ENCODE assay signal across 20 cellular contexts in genomic region chr20:63311186-63311832, GRCh38. TPM values are rescaled to one million over a fixed set of nuclear protein-coding genes. Genes with fewer than 3 reads are reported as not detected.
A peak's percentile ranks its signal among the peaks of the same experiment; 100 is the strongest.
DNase-seq lines count a peak whose midpoint lies in the region; ATAC-seq, FAIRE-seq and TF ChIP-seq lines count a peak whose summit lies in the region.
"Had no signal": no experiment of that assay in that cellular context is flagged by ENCODE, and none has a peak within 500 bp of the region (broad histone marks: within the 10 kb centered on the region; RNA-seq: fewer than 3 reads in every experiment).

No MANE protein-coding gene starts in this region.

- H3K27me3 Mint-ChIP-seq in endothelial cell (ENCODE audit: unreplicated experiment) = peaks cover 3% of the 10 kb centered on the region
- no peaks in the 10 kb centered on the region for H3K27me3 Mint-ChIP-seq in chondrocyte (ENCODE audit: low read depth)
- H3K27me3 Mint-ChIP-seq: CD4-positive, CD25-positive, alpha-beta regulatory T cell had no signal

- intact Hi-C loops in left ventricle myocardium inferior (cut with micrococcal nuclease) = no loop called here
- intact Hi-C loops in left cardiac atrium (cut with DNase I) = loop anchor here in 1 of 2 donors (2.0 kb wide), 1 partner anchor 69 kb away; no protein-coding TSS in a partner anchor

- H3K4me1 Mint-ChIP-seq in endothelial cell (ENCODE audit: unreplicated experiment) (no peaks in the 10 kb centered on the region), chondrocyte (ENCODE audit: low read depth) (no peaks in the 10 kb centered on the region)
- H3K4me1 Mint-ChIP-seq: CD4-positive, CD25-positive, alpha-beta regulatory T cell had no signal

- no peak overlapping the region for H3K27ac ChIP-seq in left ventricle myocardium inferior (replicated peaks)
- H3K27ac ChIP-seq in BLaER1 treated with 17β-estradiol and CSF1 and Interleukin-3, amounts not matched to agents 10 nM and 100 nM = no peak overlapping the region
- H3K27ac ChIP-seq: A549, C4-2B had no signal

- no peaks in the 10 kb centered on the region for H3K36me3 Mint-ChIP-seq in endothelial cell (ENCODE audit: low read depth, unreplicated experiment)
- H3K36me3 Mint-ChIP-seq in chondrocyte (ENCODE audit: low read depth) = no peaks in the 10 kb centered on the region
- H3K36me3 Mint-ChIP-seq: CD4-positive, CD25-positive, alpha-beta regulatory T cell; CD8-positive, alpha-beta T cell had no signal

- no peak for TF ChIP-seq POLR2A in GM12892 (IDR thresholded peaks at IDR 0.05; ENCODE audit: low read depth, low read length)

- H3K4me2 ChIP-seq in BLaER1 treated with 17β-estradiol and CSF1 and Interleukin-3, amounts not matched to agents 10 nM and 100 nM = peak overlapping the region in 7 of 11 experiments; percentile 36 to 62 (median 57); a peak in 12 of 22 replicates
- H3K4me2 ChIP-seq: A549, GM23338 had no signal

- H3K9ac ChIP-seq in BLaER1 treated with 17β-estradiol and CSF1 and Interleukin-3, amounts not matched to agents 10 nM and 100 nM = no peak overlapping the region

- no peak for ATAC-seq in left cardiac atrium
- ATAC-seq: CD8-positive, alpha-beta T cell; GM23338 had no signal

- peaks cover 53% of the 10 kb centered on the region for H3K27me3 ChIP-seq in left ventricle myocardium inferior (ENCODE audit: low read depth)
- H3K27me3 ChIP-seq in BLaER1 treated with 17β-estradiol and CSF1 and Interleukin-3, amounts not matched to agents 10 nM and 100 nM = peaks cover 3 to 24% (median 13%) of the 10 kb centered on the region in 11 experiments; a peak in 15 of 22 replicates

- H3K9me3 Mint-ChIP-seq in endothelial cell (ENCODE audit: unreplicated experiment) = no peaks in the 10 kb centered on the region
- no peaks in the 10 kb centered on the region for H3K9me3 Mint-ChIP-seq in chondrocyte (ENCODE audit: low read depth)
- H3K9me3 Mint-ChIP-seq: CD8-positive, alpha-beta T cell; GM23338 had no signal

- TF ChIP-seq CTCF in left ventricle myocardium inferior (IDR thresholded peaks at IDR 0.05; ENCODE audit: borderline replicate concordance) (no peak), endothelial cell (IDR thresholded peaks at IDR 0.05; ENCODE audit: unreplicated experiment) (no peak), chondrocyte (IDR thresholded peaks at IDR 0.05) (no peak)

- H3K4me1 ChIP-seq in left ventricle myocardium inferior = peaks cover 14% of the 10 kb centered on the region
- peaks cover 3 to 53% (median 29%) of the 10 kb centered on the region in 10 experiments; a peak in 17 of 20 replicates for H3K4me1 ChIP-seq in BLaER1 treated with 17β-estradiol and CSF1 and Interleukin-3, amounts not matched to agents 10 nM and 100 nM
- H3K4me1 ChIP-seq: BE2C, Caco-2, HAP-1 had no signal

- FAIRE-seq in GM12892 (lab: Jason Lieb, UNC) = no peak
- FAIRE-seq: A549, G401.6, H54 had no signal

- H4K20me1 ChIP-seq in BLaER1 treated with 17β-estradiol and CSF1 and Interleukin-3, amounts not matched to agents 10 nM and 100 nM = peaks cover 0 to 38% (median 0%) of the 10 kb centered on the region in 11 experiments; a peak in 9 of 22 replicates

- DNase-seq in left ventricle myocardium inferior (peak; percentile 11), left cardiac atrium (no peak), endothelial cell (ENCODE audit: low spot score) (no peak), chondrocyte (ENCODE audit: low spot score) (no peak), GM12892 (ENCODE audit: insufficient read length) (no peak)
- DNase-seq: 8988T; ACHN; AML-193; BE2C; Caco-2; CD4-positive, CD25-positive, alpha-beta regulatory T cell; DMS153 had no signal

- peak overlapping the region; percentile 24 for H3K27ac Mint-ChIP-seq in endothelial cell (ENCODE audit: unreplicated experiment)
- no peak overlapping the region for H3K27ac Mint-ChIP-seq in chondrocyte (ENCODE audit: unreplicated experiment)
- H3K27ac Mint-ChIP-seq: CD4-positive, CD25-positive, alpha-beta regulatory T cell; CD8-positive, alpha-beta T cell; GM23338 had no signal

- H3K4me3 Mint-ChIP-seq in endothelial cell (ENCODE audit: unreplicated experiment) (no peak overlapping the region), chondrocyte (ENCODE audit: unreplicated experiment) (no peak overlapping the region)
- H3K4me3 Mint-ChIP-seq: CD4-positive, CD25-positive, alpha-beta regulatory T cell; CD8-positive, alpha-beta T cell; GM23338 had no signal

- no peak overlapping the region for H3K4me3 ChIP-seq in left ventricle myocardium inferior
- H3K4me3 ChIP-seq in BLaER1 treated with 17β-estradiol and CSF1 and Interleukin-3, amounts not matched to agents 10 nM and 100 nM = no peak overlapping the region
- H3K4me3 ChIP-seq: A549, GM23338, HAP-1 had no signal

- H3K36me3 ChIP-seq in left ventricle myocardium inferior = no peaks in the 10 kb centered on the region
- no peaks in the 10 kb centered on the region for H3K36me3 ChIP-seq in BLaER1 treated with 17β-estradiol and CSF1 and Interleukin-3, amounts not matched to agents 10 nM and 100 nM
- H3K36me3 ChIP-seq: BE2C, HAP-1 had no signal

- no peaks in the 10 kb centered on the region for H3K9me3 ChIP-seq in left ventricle myocardium inferior (replicated peaks)
- H3K9me3 ChIP-seq in BLaER1 treated with 17β-estradiol and CSF1 and Interleukin-3, amounts not matched to agents 10 nM and 100 nM (replicated peaks in 1 of 11) = no peaks in the 10 kb centered on the region
- H3K9me3 ChIP-seq: A549, BE2C, Caco-2, HAP-1 had no signal

RNA-seq across cellular contexts. Expression of gene COL20A1, which starts 18.3 kb away (rescaled TPM):
- not detected for total RNA-seq in left ventricle myocardium inferior
- total RNA-seq in left cardiac atrium = not detected
- not detected for total RNA-seq in endothelial cell (ENCODE audit: unreplicated experiment)
- 0.21 TPM in 1 of 3 replicates, not detected in the others for total RNA-seq in chondrocyte
- not detected for polyA plus RNA-seq in GM12892 (2012; ENCODE audit: missing spikeins)
- polyA plus RNA-seq: CD4-positive, CD25-positive, alpha-beta regulatory T cell had no signal

RNA-seq across cellular contexts. Expression of gene ARFGAP1, which starts 38.7 kb away (rescaled TPM):
- total RNA-seq in left ventricle myocardium inferior (33.4 TPM), left cardiac atrium (10 to 100 TPM; 32.1 to 50.3 TPM), endothelial cell (ENCODE audit: unreplicated experiment) (106 TPM), chondrocyte (117 to 186 TPM (median 124 TPM) in 3 replicates)
- polyA plus RNA-seq in GM12892 (2012; ENCODE audit: missing spikeins) = 23.9 TPM

RNA-seq across cellular contexts. Expression of gene CHRNA4, which starts 49.8 kb away (rescaled TPM):
- total RNA-seq in left ventricle myocardium inferior = 0.38 TPM
- total RNA-seq in left cardiac atrium = under 1 TPM; 0.06 to 0.31 TPM
- total RNA-seq in endothelial cell (ENCODE audit: unreplicated experiment) = 2.6 TPM
- total RNA-seq in chondrocyte = not detected in 3 replicates
- polyA plus RNA-seq in GM12892 (2012; ENCODE audit: missing spikeins) = 0.08 TPM
- total RNA-seq: CD4-positive, CD25-positive, alpha-beta regulatory T cell; CD8-positive, alpha-beta T cell had no signal
- polyA plus RNA-seq: CD4-positive, CD25-positive, alpha-beta regulatory T cell had no signal

RNA-seq across cellular contexts. Expression of gene NKAIN4, which starts 57.0 kb away (rescaled TPM):
- total RNA-seq in left ventricle myocardium inferior = not detected
- not detected for total RNA-seq in left cardiac atrium
- total RNA-seq in endothelial cell (ENCODE audit: unreplicated experiment) = 3.3 TPM
- 2.2 to 3.1 TPM (median 3.0 TPM) in 3 replicates for total RNA-seq in chondrocyte
- polyA plus RNA-seq in GM12892 (2012; ENCODE audit: missing spikeins) = not detected
- total RNA-seq: CD4-positive, CD25-positive, alpha-beta regulatory T cell; CD8-positive, alpha-beta T cell had no signal
- polyA plus RNA-seq: CD4-positive, CD25-positive, alpha-beta regulatory T cell had no signal
